In the genomic region with DNA sequence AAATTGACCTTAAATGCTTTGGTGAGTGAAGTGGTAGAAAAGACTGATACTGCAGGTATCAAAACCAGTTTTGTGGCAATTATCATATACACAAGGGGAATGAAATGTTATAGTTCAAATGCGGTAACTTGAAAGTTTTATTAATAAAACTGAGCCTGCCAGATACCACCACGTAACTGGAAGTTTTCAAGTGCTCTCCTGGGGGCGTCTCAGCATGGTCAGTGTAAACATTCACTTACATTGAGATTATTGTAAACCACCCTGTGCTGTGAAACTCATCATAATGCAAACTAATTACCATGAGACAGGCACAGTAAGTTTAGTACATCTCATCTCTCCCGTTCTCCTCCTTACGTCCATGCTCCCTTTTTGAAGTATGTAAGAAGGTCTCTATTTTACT, we compare ENCODE assay signal across 2 cellular contexts.
TF ChIP-seq lines count a peak whose summit lies in the region.

No MANE protein-coding gene starts in this region.

TF ChIP-seq in SK-N-SH, 30 proteins besides CTCF, POLR2A, EP300 and RAD21 (continued from another document):
- TF ChIP-seq, protein P1, sequence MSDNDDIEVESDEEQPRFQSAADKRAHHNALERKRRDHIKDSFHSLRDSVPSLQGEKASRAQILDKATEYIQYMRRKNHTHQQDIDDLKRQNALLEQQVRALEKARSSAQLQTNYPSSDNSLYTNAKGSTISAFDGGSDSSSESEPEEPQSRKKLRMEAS (IDR thresholded peaks at IDR 0.05; ENCODE audit: low read depth): no peak
- TF ChIP-seq EZH2phosphoT487 (IDR thresholded peaks at IDR 0.05; ENCODE audit: borderline replicate concordance, low read depth) (no peak), RFX5 (IDR thresholded peaks at IDR 0.05; ENCODE audit: low read length) (no peak), RCOR1 (IDR thresholded peaks at IDR 0.05; ENCODE audit: low read length) (no peak), FOSL2 (IDR thresholded peaks at IDR 0.05; ENCODE audit: borderline replicate concordance, low read depth) (no peak), CHD2 (IDR thresholded peaks at IDR 0.05; ENCODE audit: low read length, partially characterized antibody) (no peak), FOXJ3 (CRISPR knock-in tag; IDR thresholded peaks at IDR 0.05) (no peak), SMC3 (IDR thresholded peaks at IDR 0.05; ENCODE audit: low read depth, low read length) (no peak), GABPA (IDR thresholded peaks at IDR 0.05; ENCODE audit: low read depth) (no peak), SIN3A (IDR thresholded peaks at IDR 0.05; ENCODE audit: borderline replicate concordance, low read depth, low read length) (no peak), ELF1 (IDR thresholded peaks at IDR 0.05) (no peak)
- TF ChIP-seq, protein P2, sequence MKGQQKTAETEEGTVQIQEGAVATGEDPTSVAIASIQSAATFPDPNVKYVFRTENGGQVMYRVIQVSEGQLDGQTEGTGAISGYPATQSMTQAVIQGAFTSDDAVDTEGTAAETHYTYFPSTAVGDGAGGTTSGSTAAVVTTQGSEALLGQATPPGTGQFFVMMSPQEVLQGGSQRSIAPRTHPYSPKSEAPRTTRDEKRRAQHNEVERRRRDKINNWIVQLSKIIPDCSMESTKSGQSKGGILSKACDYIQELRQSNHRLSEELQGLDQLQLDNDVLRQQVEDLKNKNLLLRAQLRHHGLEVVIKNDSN (IDR thresholded peaks at IDR 0.05; ENCODE audit: borderline replicate concordance, low read depth): no peak
- TF ChIP-seq, protein P3, sequence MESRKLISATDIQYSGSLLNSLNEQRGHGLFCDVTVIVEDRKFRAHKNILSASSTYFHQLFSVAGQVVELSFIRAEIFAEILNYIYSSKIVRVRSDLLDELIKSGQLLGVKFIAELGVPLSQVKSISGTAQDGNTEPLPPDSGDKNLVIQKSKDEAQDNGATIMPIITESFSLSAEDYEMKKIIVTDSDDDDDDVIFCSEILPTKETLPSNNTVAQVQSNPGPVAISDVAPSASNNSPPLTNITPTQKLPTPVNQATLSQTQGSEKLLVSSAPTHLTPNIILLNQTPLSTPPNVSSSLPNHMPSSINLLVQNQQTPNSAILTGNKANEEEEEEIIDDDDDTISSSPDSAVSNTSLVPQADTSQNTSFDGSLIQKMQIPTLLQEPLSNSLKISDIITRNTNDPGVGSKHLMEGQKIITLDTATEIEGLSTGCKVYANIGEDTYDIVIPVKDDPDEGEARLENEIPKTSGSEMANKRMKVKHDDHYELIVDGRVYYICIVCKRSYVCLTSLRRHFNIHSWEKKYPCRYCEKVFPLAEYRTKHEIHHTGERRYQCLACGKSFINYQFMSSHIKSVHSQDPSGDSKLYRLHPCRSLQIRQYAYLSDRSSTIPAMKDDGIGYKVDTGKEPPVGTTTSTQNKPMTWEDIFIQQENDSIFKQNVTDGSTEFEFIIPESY (IDR thresholded peaks at IDR 0.05; ENCODE audit: borderline replicate concordance, low read depth): no peak
- TF ChIP-seq, protein P4, sequence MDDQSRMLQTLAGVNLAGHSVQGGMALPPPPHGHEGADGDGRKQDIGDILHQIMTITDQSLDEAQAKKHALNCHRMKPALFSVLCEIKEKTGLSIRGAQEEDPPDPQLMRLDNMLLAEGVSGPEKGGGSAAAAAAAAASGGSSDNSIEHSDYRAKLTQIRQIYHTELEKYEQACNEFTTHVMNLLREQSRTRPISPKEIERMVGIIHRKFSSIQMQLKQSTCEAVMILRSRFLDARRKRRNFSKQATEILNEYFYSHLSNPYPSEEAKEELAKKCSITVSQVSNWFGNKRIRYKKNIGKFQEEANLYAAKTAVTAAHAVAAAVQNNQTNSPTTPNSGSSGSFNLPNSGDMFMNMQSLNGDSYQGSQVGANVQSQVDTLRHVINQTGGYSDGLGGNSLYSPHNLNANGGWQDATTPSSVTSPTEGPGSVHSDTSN (IDR thresholded peaks at IDR 0.05): no peak
TF ChIP-seq in SK-N-SH: peak in this region for 0.

TF ChIP-seq in SK-N-SH treated with all-trans-retinoic acid at 6 μM for 48 hours, 23 proteins besides CTCF, POLR2A, EP300 and RAD21 (continued from another document):
- TF ChIP-seq, protein P5, sequence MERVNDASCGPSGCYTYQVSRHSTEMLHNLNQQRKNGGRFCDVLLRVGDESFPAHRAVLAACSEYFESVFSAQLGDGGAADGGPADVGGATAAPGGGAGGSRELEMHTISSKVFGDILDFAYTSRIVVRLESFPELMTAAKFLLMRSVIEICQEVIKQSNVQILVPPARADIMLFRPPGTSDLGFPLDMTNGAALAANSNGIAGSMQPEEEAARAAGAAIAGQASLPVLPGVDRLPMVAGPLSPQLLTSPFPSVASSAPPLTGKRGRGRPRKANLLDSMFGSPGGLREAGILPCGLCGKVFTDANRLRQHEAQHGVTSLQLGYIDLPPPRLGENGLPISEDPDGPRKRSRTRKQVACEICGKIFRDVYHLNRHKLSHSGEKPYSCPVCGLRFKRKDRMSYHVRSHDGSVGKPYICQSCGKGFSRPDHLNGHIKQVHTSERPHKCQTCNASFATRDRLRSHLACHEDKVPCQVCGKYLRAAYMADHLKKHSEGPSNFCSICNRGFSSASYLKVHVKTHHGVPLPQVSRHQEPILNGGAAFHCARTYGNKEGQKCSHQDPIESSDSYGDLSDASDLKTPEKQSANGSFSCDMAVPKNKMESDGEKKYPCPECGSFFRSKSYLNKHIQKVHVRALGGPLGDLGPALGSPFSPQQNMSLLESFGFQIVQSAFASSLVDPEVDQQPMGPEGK (CRISPR knock-in tag; IDR thresholded peaks at IDR 0.05; ENCODE audit: borderline replicate concordance): no peak
